Comparison of ENCODE assay signal across 17 cellular contexts in the genomic region with DNA sequence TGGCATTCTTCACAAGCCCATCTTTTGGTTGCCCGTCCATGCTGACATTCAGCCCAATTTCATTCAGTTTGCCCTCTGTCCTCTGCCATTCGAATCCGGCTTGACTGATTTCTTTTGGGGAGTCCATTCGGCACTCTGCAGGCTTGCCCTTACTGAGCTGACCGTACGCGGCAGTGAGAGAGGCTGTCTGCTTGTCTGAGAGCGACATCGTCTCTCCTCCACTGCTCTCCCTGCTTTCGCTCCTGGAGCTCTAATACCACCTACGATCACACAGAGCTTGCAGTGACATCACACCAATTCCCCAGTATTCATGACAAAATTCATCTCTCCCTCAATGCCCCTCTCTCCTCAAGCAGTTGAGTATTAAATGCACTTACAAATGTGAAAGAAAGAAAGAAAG.
DNase-seq lines count a peak whose midpoint lies in the region.
"Had no signal": no experiment of that assay in that cellular context is flagged by ENCODE, and none has a peak within 500 bp of the region (broad histone marks: within the 10 kb centered on the region; RNA-seq: fewer than 3 reads in every experiment).

No MANE protein-coding gene starts in this region.

- H3K9me3 ChIP-seq in HUES48 (ENCODE audit: control insufficient read depth, insufficient read depth, low read length): no peaks in the 10 kb centered on the region
- H3K9me3 ChIP-seq: BLaER1, neutrophil, transverse colon had no signal

- H3K4me1 ChIP-seq in HUES48 (ENCODE audit: control insufficient read depth, insufficient read depth, low read length): peaks cover 45% of the 10 kb centered on the region

- peaks cover 19% of the 10 kb centered on the region for H3K36me3 ChIP-seq in HUES48 (ENCODE audit: control insufficient read depth, insufficient read depth, low read length)

- DNase-seq in caudate nucleus (lab: John Stamatoyannopoulos, UW): peak in 37 of 61 donors; percentile 3 to 76 (median 33)
- peak in 27 of 51 donors; percentile 9 to 72 (median 36) for DNase-seq in hypothalamus (lab: John Stamatoyannopoulos, UW)
- DNase-seq in putamen (ENCODE audit: low spot score): peak; percentile 59
- no peak for DNase-seq in AG20443 (ENCODE audit: low spot score)
- no peak for DNase-seq in ecto neural progenitor cell (ENCODE audit: low spot score)
- no peak for DNase-seq in NK-92 (lab: John Stamatoyannopoulos, UW; ENCODE audit: unreplicated experiment)
- DNase-seq in HUDEP-2 (lab: John Stamatoyannopoulos, UW; ENCODE audit: unreplicated experiment in 76 of 76): no peak
- DNase-seq: activated CD4-positive, alpha-beta T cell treated with anti-CD3 and anti-CD28 coated beads, Interleukin-2, amount 50 U/mL, for 1 hour; activated naive CD4-positive, alpha-beta T cell treated with anti-CD3 and anti-CD28 coated beads, Interleukin-2, amount 10 ng/mL, durations not matched to agents 7 days and 5 days; activated T-cell treated with anti-CD3 and anti-CD28 coated beads for 4 hours; NCI-H1694 treated with DMSO at 0.1 percent for 48 hours; NCI-H446 treated with DMSO at 0.1 percent for 48 hours; stimulated activated CD4-positive, alpha-beta T cell treated with anti-CD3 and anti-CD28 coated beads, Interleukin-4, amount 100 ng/mL, for 1 hour; transverse colon had no signal

- H3K9ac ChIP-seq in HUES48 (ENCODE audit: low read depth, low read length): no peak overlapping the region
- H3K9ac ChIP-seq: BLaER1 had no signal

- no peak overlapping the region for H3K4me3 ChIP-seq in HUES48 (ENCODE audit: low read depth, low read length)
- H3K4me3 ChIP-seq: BLaER1, transverse colon had no signal

- no peaks in the 10 kb centered on the region for H3K27me3 ChIP-seq in HUES48 (ENCODE audit: control insufficient read depth, insufficient read depth, low read length)
- H3K27me3 ChIP-seq: BLaER1, neutrophil, transverse colon had no signal

- H3K27ac ChIP-seq in HUES48 (ENCODE audit: low read depth, low read length) (peak overlapping the region; percentile 24), caudate nucleus (ENCODE audit: low read depth, low read length) (peak overlapping the region; percentile 93)
- H3K27ac ChIP-seq: BLaER1, neutrophil had no signal

Comparison
In these comparisons a context has a peak if more than half of its experiments do, and no peak if none do; other contexts are left out.
1. DNase-seq: peak in caudate nucleus (37 of 61), hypothalamus (27 of 51) and putamen (single experiment); none in AG20443 (single experiment), ecto neural progenitor cell (single experiment), NK-92 (single experiment) and HUDEP-2 (0 of 76).